10 cellular contexts compared by ENCODE assay signal in genomic region chr10:62851449-62851848, GRCh38. TPM values are rescaled to one million over a fixed set of nuclear protein-coding genes. Genes with fewer than 3 reads are reported as not detected.
DNase-seq lines count a peak whose midpoint lies in the region; ATAC-seq and TF ChIP-seq lines count a peak whose summit lies in the region.
"Had no signal": no experiment of that assay in that cellular context is flagged by ENCODE, and none has a peak within 500 bp of the region (broad histone marks: within the 10 kb centered on the region; RNA-seq: fewer than 3 reads in every experiment).

No MANE protein-coding gene starts in this region.

- TF ChIP-seq CTCF in fibroblast of the aortic adventitia (IDR thresholded peaks at IDR 0.05; ENCODE audit: insufficient read depth, low read length), result no peak

- ATAC-seq in GM21526 (IDR thresholded peaks at IDR 0.05; ENCODE audit: low FRiP score, unreplicated experiment), result no peak
- ATAC-seq in GM21619 (IDR thresholded peaks at IDR 0.05; ENCODE audit: unreplicated experiment), result no peak
- ATAC-seq in HG02884 (IDR thresholded peaks at IDR 0.05; ENCODE audit: unreplicated experiment), result no peak

- no peaks in the 10 kb centered on the region for H3K27me3 ChIP-seq in MG63
- H3K27me3 ChIP-seq: tibial nerve had no signal

- H3K4me3 ChIP-seq in fibroblast of the aortic adventitia (ENCODE audit: low read depth, low read length) (no peak overlapping the region), MG63 (no peak overlapping the region)
- H3K4me3 ChIP-seq: tibial nerve had no signal

- peak; percentile 9 for DNase-seq in stimulated activated CD4-positive, alpha-beta T cell treated with anti-CD3 and anti-CD28 coated beads, Interleukin-4, amount 100 ng/mL, for 1 hour
- no peak for DNase-seq in stimulated activated CD4-positive, alpha-beta T cell treated with anti-CD3 and anti-CD28 coated beads, Interleukin-12 subunit alpha, Interleukin-12 subunit beta, amount 100 ng/mL, for 4 hours
- DNase-seq in NOMO-1 treated with dmso at 0.1 percent for 144 hours (lab: John Stamatoyannopoulos, UW; ENCODE audit: unreplicated experiment) (peak; percentile 2), fibroblast of the aortic adventitia (ENCODE audit: low read depth) (peak; percentile 17), MG63 (no peak)
- DNase-seq: activated T-cell treated with anti-CD3 and anti-CD28 coated beads, Interleukin-2, amount 50 U/mL, for 1 hour had no signal

- H3K9me3 ChIP-seq in MG63, result 0 out of 2 replicates have a peak, but pooled peaks cover 3% of the 10 kb centered on the region

- no peaks in the 10 kb centered on the region for H3K36me3 ChIP-seq in MG63
- H3K36me3 ChIP-seq: tibial nerve had no signal

RNA-seq across cellular contexts. Expression of gene EGR2, which starts 35.3 kb away (rescaled TPM):
- total RNA-seq in fibroblast of the aortic adventitia (ENCODE audit: low replicate concordance), result 0.90 TPM in 1 of 2 replicates, not detected in the other
- total RNA-seq in MG63 (2014; rRNA removed; shearing (Covaris generic); ENCODE audit: low replicate concordance), result 0.56 TPM in 1 of 2 replicates, not detected in the other

RNA-seq across cellular contexts. Expression of gene ADO, which starts 46.9 kb away (rescaled TPM):
- 11.0 and 22.0 TPM in 2 replicates for total RNA-seq in fibroblast of the aortic adventitia (ENCODE audit: low replicate concordance)
- 20.2 and 20.8 TPM in 2 replicates for total RNA-seq in MG63 (2014; rRNA removed; shearing (Covaris generic); ENCODE audit: low replicate concordance)

Comparison
In these comparisons a context has a peak if more than half of its experiments do, and no peak if none do; other contexts are left out.
1. DNase-seq: peak in stimulated activated CD4-positive, alpha-beta T cell treated with anti-CD3 and anti-CD28 coated beads, Interleukin-4, amount 100 ng/mL, for 1 hour (single experiment), NOMO-1 treated with dmso at 0.1 percent for 144 hours (single experiment) and fibroblast of the aortic adventitia (single experiment); none in stimulated activated CD4-positive, alpha-beta T cell treated with anti-CD3 and anti-CD28 coated beads, Interleukin-12 subunit alpha, Interleukin-12 subunit beta, amount 100 ng/mL, for 4 hours (single experiment) and MG63 (single experiment).